34 cellular contexts compared by ENCODE assay signal in the genomic region with DNA sequence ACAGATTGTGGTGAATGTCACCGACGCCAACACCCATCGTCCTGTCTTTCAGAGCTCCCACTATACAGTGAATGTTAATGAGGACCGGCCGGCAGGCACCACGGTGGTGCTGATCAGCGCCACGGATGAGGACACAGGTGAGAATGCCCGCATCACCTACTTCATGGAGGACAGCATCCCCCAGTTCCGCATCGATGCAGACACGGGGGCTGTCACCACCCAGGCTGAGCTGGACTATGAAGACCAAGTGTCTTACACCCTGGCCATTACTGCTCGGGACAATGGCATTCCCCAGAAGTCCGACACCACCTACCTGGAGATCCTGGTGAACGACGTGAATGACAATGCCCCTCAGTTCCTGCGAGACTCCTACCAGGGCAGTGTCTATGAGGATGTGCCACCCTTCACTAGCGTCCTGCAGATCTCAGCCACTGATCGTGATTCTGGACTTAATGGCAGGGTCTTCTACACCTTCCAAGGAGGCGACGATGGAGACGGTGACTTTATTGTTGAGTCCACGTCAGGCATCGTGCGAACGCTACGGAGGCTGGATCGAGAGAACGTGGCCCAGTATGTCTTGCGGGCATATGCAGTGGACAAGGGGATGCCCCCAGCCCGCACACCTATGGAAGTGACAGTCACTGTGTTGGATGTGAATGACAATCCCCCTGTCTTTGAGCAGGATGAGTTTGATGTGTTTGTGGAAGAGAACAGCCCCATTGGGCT. TPM values are rescaled to one million over a fixed set of nuclear protein-coding genes. Genes with fewer than 3 reads are reported as not detected.
DNase-seq lines count a peak whose midpoint lies in the region; ATAC-seq and TF ChIP-seq lines count a peak whose summit lies in the region.
"Had no signal": no experiment of that assay in that cellular context is flagged by ENCODE, and none has a peak within 500 bp of the region (broad histone marks: within the 10 kb centered on the region; RNA-seq: fewer than 3 reads in every experiment).

No MANE protein-coding gene starts in this region.

- H3K27me3 ChIP-seq in IMR-90 (ENCODE audit: control insufficient read depth, insufficient read depth, low read length) (no peaks in the 10 kb centered on the region), thyroid gland (no peaks in the 10 kb centered on the region)

- no peak for TF ChIP-seq RAD21 in IMR-90 (IDR thresholded peaks at IDR 0.05; ENCODE audit: low read length)

- no peak overlapping the region for H4K5ac ChIP-seq in IMR-90 (ENCODE audit: low read depth, low read length)

- TSS peak; percentile 56 for BruUV-seq in IMR-90 (replicated peaks; lab: Mats Ljungman, UMichigan)

- H4K8ac ChIP-seq in IMR-90 (ENCODE audit: low read depth in 2 of 2, low read length in 2 of 2), result no peak overlapping the region

- H3K23ac ChIP-seq in IMR-90 (ENCODE audit: low read depth, low read length), result no peak overlapping the region

- no peak overlapping the region for H2BK20ac ChIP-seq in IMR-90 (ENCODE audit: low read depth, low read length)

- H3K27ac Mint-ChIP-seq in nephron, result peak overlapping the region; percentile 79 to 99 (median 88)
- H3K27ac Mint-ChIP-seq: activated naive CD4-positive, alpha-beta T cell treated with anti-CD3 and anti-CD28 coated beads, Interleukin-2, amount 50 U/mL, for 72 hours; nephron progenitor cell had no signal

- DNase-seq in IMR-90, result no peak
- DNase-seq in coronary artery (ENCODE audit: low spot score), result peak; percentile 71
- DNase-seq in thyroid gland, result no peak
- no peak for DNase-seq in superior temporal gyrus (ENCODE audit: extremely low spot score)
- no peak for DNase-seq in foreskin melanocyte
- DNase-seq: activated CD4-positive, alpha-beta T cell treated with anti-CD3 and anti-CD28 coated beads for 4 hours; activated CD8-positive, alpha-beta memory T cell treated with anti-CD3 and anti-CD28 coated beads for 24 hours; activated effector memory CD4-positive, alpha-beta T cell treated with Interleukin-2 at 50 U/mL for 16 hours; anterior cingulate cortex; C1 segment of cervical spinal cord; Caco-2; DMS53; hippocampal formation; left cardiac atrium; MV-4-11; NCI-H1436 treated with DMSO at 0.1 percent for 48 hours; NCI-H2081 treated with DMSO at 0.1 percent for 48 hours; NCI-H2227 treated with DMSO at 0.1 percent for 48 hours; NCI-H526; nephron progenitor cell; SIG-M5; stimulated activated naive CD4-positive, alpha-beta T cell treated with Interleukin-2 at 50 U/mL for 16 hours; T1000 had no signal

- H3K36me3 Mint-ChIP-seq in nephron (ENCODE audit: low read depth), result peaks cover 13% of the 10 kb centered on the region
- H3K36me3 Mint-ChIP-seq: activated naive CD4-positive, alpha-beta T cell treated with anti-CD3 and anti-CD28 coated beads, Interleukin-2, amount 50 U/mL, for 72 hours had no signal

- H2BK120ac ChIP-seq in IMR-90 (ENCODE audit: low read depth, low read length), result no peak overlapping the region

- no peak overlapping the region for H3K4ac ChIP-seq in IMR-90 (ENCODE audit: low read depth, low read length)

- no peak overlapping the region for H4K91ac ChIP-seq in IMR-90 (ENCODE audit: insufficient read depth, low read depth, low read length)

- H3K4me3 ChIP-seq in IMR-90 (ENCODE audit: insufficient read depth, low read depth, low read length) (no peak overlapping the region), coronary artery (no peak overlapping the region), thyroid gland (replicated peaks in 1 of 3) (no peak overlapping the region)
- H3K4me3 ChIP-seq: cardiac muscle cell, smooth muscle cell, thoracic aorta had no signal

- no peak overlapping the region for H3K14ac ChIP-seq in IMR-90 (replicated peaks; ENCODE audit: low read depth, low read length)

- in situ Hi-C loops in IMR-90 (cut with MboI; ENCODE audit: low sequenced_read_pairs), result no loop called here

- H3K9me1 ChIP-seq in IMR-90 (ENCODE audit: insufficient read depth, low read length), result no peaks in the 10 kb centered on the region; the same call in 1 of the 2 replicates

- no peak for TF ChIP-seq CTCF in IMR-90 (conservative IDR thresholded peaks at IDR 0.05; ENCODE audit: low read depth, low read length)
- TF ChIP-seq CTCF in coronary artery (IDR thresholded peaks at IDR 0.05), result no peak
- no peak for TF ChIP-seq CTCF in nephron (IDR thresholded peaks at IDR 0.05; ENCODE audit: unreplicated experiment in 3 of 3)
- TF ChIP-seq CTCF in thyroid gland (IDR thresholded peaks at IDR 0.05), result no peak

- 100% methylated on average over 27 of the region's 31 CpGs; no CpG with 5 or more reads in 1 of the 2 experiments for WGBS in IMR-90 (ENCODE audit: extremely low coverage in 2 of 2, insufficient read length in 1 of 2), 2 experiments
- WGBS in thyroid gland, 2 donors, result 95 to 99% methylated on average over 28 to 31 of the region's 31 CpGs

- CTCF ChIA-PET in IMR-90 (lab: Yijun Ruan, JAX), result no interaction called here

- POLR2A ChIA-PET in IMR-90 (lab: Charles Lee; ENCODE audit: unreplicated experiment), result no interaction called here

- peak overlapping the region; percentile 42 to 74 (median 67) for H3K4me3 Mint-ChIP-seq in nephron

- no peak overlapping the region for H2BK15ac ChIP-seq in IMR-90 (ENCODE audit: low read depth, low read length)

- H3K4me1 ChIP-seq in IMR-90 (ENCODE audit: control insufficient read depth, insufficient read depth, low read length) (peaks cover 22% of the 10 kb centered on the region), thyroid gland (peaks cover 43 to 59% of the 10 kb centered on the region in 2 donors)

- H3K4me2 ChIP-seq in IMR-90 (ENCODE audit: low read depth, low read length), result no peak overlapping the region
- H3K4me2 ChIP-seq: smooth muscle cell had no signal

- no peak for TF ChIP-seq POLR2A in IMR-90 (IDR thresholded peaks at IDR 0.05; ENCODE audit: low read depth, low read length)
- TF ChIP-seq POLR2A in thyroid gland (IDR thresholded peaks at IDR 0.05), result no peak

- no peak overlapping the region for H2AFZ ChIP-seq in IMR-90 (replicated peaks; ENCODE audit: low read length, poor library complexity)

- H3K4me1 Mint-ChIP-seq in nephron, result peaks cover 41% of the 10 kb centered on the region

- no peak overlapping the region for H3K18ac ChIP-seq in IMR-90 (ENCODE audit: low read depth, low read length)

- no peak overlapping the region for H2BK5ac ChIP-seq in IMR-90 (ENCODE audit: low read depth, low read length, poor library complexity, severe bottlenecking)

- intact Hi-C loops in IMR-90 (cut with micrococcal nuclease), result no loop called here
- intact Hi-C loops in thyroid gland (cut with DNase I), result loop anchor here (10.0 kb wide), 1 partner anchor 232 kb away; the partner anchor contains the start of gene ATXN7L2

- no peak overlapping the region for H3K27ac ChIP-seq in IMR-90 (ENCODE audit: insufficient read depth, low read length)
- peak overlapping the region in 1 of 2 donors; percentile 87 for H3K27ac ChIP-seq in coronary artery
- peak overlapping the region in 2 of 3 donors; percentile 92 to 99 for H3K27ac ChIP-seq in thyroid gland
- H3K27ac ChIP-seq: cardiac muscle cell, VCaP had no signal

- no peaks in the 10 kb centered on the region for H3K9me3 Mint-ChIP-seq in nephron
- H3K9me3 Mint-ChIP-seq: activated naive CD4-positive, alpha-beta T cell treated with anti-CD3 and anti-CD28 coated beads, Interleukin-2, amount 50 U/mL, for 72 hours had no signal

- H3K56ac ChIP-seq in IMR-90 (ENCODE audit: extremely low read depth, insufficient read depth, low read length), result no peak overlapping the region

- no peak overlapping the region for H3K9ac ChIP-seq in IMR-90 (ENCODE audit: low read depth, low read length)

- H3K27me3 Mint-ChIP-seq in nephron (ENCODE audit: low read depth), result peaks cover 22% of the 10 kb centered on the region

- H2AK5ac ChIP-seq in IMR-90 (ENCODE audit: low read depth, low read length), result no peak overlapping the region; the same call in 1 of the 2 replicates

- H4K20me1 ChIP-seq in IMR-90 (ENCODE audit: insufficient read depth, low read length), result no peaks in the 10 kb centered on the region

- no peak overlapping the region for H2AK9ac ChIP-seq in IMR-90 (replicated peaks; ENCODE audit: low read depth, low read length, poor library complexity)

- H3K9me3 ChIP-seq in IMR-90 (ENCODE audit: control insufficient read depth, insufficient read depth, low read length), result no peaks in the 10 kb centered on the region
- no peaks in the 10 kb centered on the region for H3K9me3 ChIP-seq in thyroid gland
- H3K9me3 ChIP-seq: Caco-2, thoracic aorta had no signal

- dilution Hi-C loops in IMR-90 (cut with HindIII; ENCODE audit: low sequenced_read_pairs, unreplicated experiment), result no loop called here

- no peak for ATAC-seq in IMR-90 (ENCODE audit: low read depth)
- ATAC-seq in HG03571 (IDR thresholded peaks at IDR 0.05; ENCODE audit: unreplicated experiment), result no peak
- ATAC-seq: activated naive CD4-positive, alpha-beta T cell treated with anti-CD3 and anti-CD28 coated beads, Interleukin-2, amount 50 U/mL, for 72 hours; Panc1; right cardiac atrium had no signal

- 0 out of 4 replicates have a peak, but pooled peaks cover 0 to 8% of the 10 kb centered on the region in 2 experiments for H3K79me1 ChIP-seq in IMR-90 (ENCODE audit: low read depth in 1 of 2, low read length in 2 of 2)

- H3K36me3 ChIP-seq in IMR-90 (ENCODE audit: control insufficient read depth, insufficient read depth, low read length), result no peaks in the 10 kb centered on the region
- H3K36me3 ChIP-seq in thyroid gland, result no peaks in the 10 kb centered on the region
- H3K36me3 ChIP-seq: cardiac muscle cell, thoracic aorta had no signal

TF ChIP-seq in IMR-90, 13 proteins besides CTCF, POLR2A, EP300 and RAD21:
- no peak for TF ChIP-seq SMC3 (IDR thresholded peaks at IDR 0.05; ENCODE audit: low read depth, low read length)

RNA-seq across cellular contexts. Expression of gene CELSR2, which starts 3.0 kb away (rescaled TPM):
- total RNA-seq in IMR-90 (2012; rRNA removed), result 1.1 and 1.3 TPM in 2 replicates
- polyA plus RNA-seq in IMR-90 (2012; rRNA removed), result 5.0 and 5.3 TPM in 2 replicates
- polyA plus RNA-seq in IMR-90 (2012; cell fraction: cytosol; rRNA removed), result 2.5 and 5.4 TPM in 2 replicates
- polyA plus RNA-seq in IMR-90 (2012; cell fraction: nucleus; rRNA removed; ENCODE audit: low replicate concordance), result 10.8 and 19.0 TPM in 2 replicates
- 10 to 100 TPM; 23.5 to 54.9 (median 47.6) TPM for total RNA-seq in thyroid gland

RNA-seq across cellular contexts. Expression of gene PSRC1, which starts 30.6 kb away (rescaled TPM):
- 34.6 and 36.4 TPM in 2 replicates for total RNA-seq in IMR-90 (2012; rRNA removed)
- 40.3 and 42.1 TPM in 2 replicates for polyA plus RNA-seq in IMR-90 (2012; rRNA removed)
- 20.2 and 35.7 TPM in 2 replicates for polyA plus RNA-seq in IMR-90 (2012; cell fraction: cytosol; rRNA removed)
- 123 and 134 TPM in 2 replicates for polyA plus RNA-seq in IMR-90 (2012; cell fraction: nucleus; rRNA removed; ENCODE audit: low replicate concordance)
- total RNA-seq in thyroid gland, result 1 to 10 TPM; 1.0 to 4.0 (median 2.2) TPM

RNA-seq across cellular contexts. Expression of gene SARS1, which starts 38.6 kb away (rescaled TPM):
- total RNA-seq in IMR-90 (2012; rRNA removed), result 348 and 373 TPM in 2 replicates
- 214 and 231 TPM in 2 replicates for polyA plus RNA-seq in IMR-90 (2012; rRNA removed)
- polyA plus RNA-seq in IMR-90 (2012; cell fraction: cytosol; rRNA removed), result 117 and 193 TPM in 2 replicates
- polyA plus RNA-seq in IMR-90 (2012; cell fraction: nucleus; rRNA removed; ENCODE audit: low replicate concordance), result 152 and 416 TPM in 2 replicates
- 100 to 1,000 TPM; 164 to 264 (median 200) TPM for total RNA-seq in thyroid gland

RNA-seq across cellular contexts. Expression of gene MYBPHL, which starts 54.5 kb away (rescaled TPM):
- total RNA-seq in IMR-90 (2012; rRNA removed), result not detected in 2 replicates
- polyA plus RNA-seq in IMR-90 (2012; rRNA removed), result 0.07 TPM in 1 of 2 replicates, not detected in the other
- 0.02 TPM in 1 of 2 replicates, not detected in the other for polyA plus RNA-seq in IMR-90 (2012; cell fraction: cytosol; rRNA removed)
- polyA plus RNA-seq in IMR-90 (2012; cell fraction: nucleus; rRNA removed; ENCODE audit: low replicate concordance), result 0.16 and 0.31 TPM in 2 replicates
- total RNA-seq in thyroid gland, result not detected
- total RNA-seq: activated naive CD4-positive, alpha-beta T cell treated with anti-CD3 and anti-CD28 coated beads, Interleukin-2, amount 50 U/mL, for 72 hours; Caco-2; cardiac muscle cell; frontal cortex; lung microvascular endothelial cell; smooth muscle cell had no signal
- polyA plus RNA-seq: cardiac muscle cell, smooth muscle cell had no signal

Comparison
In these comparisons a context has a peak if more than half of its experiments do, and no peak if none do; other contexts are left out.
1. RNA of gene CELSR2, which starts 3.0 kb away (total RNA-seq): 23.5 to 54.9 TPM in thyroid gland; 1.1 to 1.3 TPM in IMR-90; every median in the first group is over 10 times any median in the second.